30 cellular contexts compared by ENCODE assay signal in the genomic region with DNA sequence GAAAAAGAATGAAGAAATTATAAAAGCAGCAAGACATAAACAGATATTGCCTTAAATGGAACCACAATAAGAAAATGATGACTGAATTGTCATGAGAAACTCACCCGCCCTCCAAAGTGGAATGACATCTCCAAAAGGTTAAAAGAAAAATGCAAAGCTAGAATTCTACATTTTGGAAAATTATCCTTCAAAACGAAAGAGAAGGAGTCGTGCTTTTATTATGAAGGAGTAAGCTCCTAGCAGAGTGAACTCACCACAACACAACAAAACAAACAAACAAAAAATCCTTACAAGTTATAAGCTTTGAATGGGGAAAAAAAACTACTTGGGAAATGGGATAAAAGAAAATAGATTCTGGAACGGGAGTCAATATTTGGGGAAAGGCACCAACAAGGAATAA. TPM values are rescaled to one million over a fixed set of nuclear protein-coding genes. Genes with fewer than 3 reads are reported as not detected.
"Had no signal": no experiment of that assay in that cellular context is flagged by ENCODE, and none has a peak within 500 bp of the region (broad histone marks: within the 10 kb centered on the region; RNA-seq: fewer than 3 reads in every experiment).

No MANE protein-coding gene starts in this region.

- H3K27ac Mint-ChIP-seq: effector memory CD8-positive, alpha-beta T cell; endodermal cell; naive thymus-derived CD4-positive, alpha-beta T cell had no signal

- H3K36me3 ChIP-seq: esophagus squamous epithelium, gastrocnemius medialis, lower lobe of right lung had no signal

- H3K27me3 ChIP-seq: gastrocnemius medialis had no signal

- FAIRE-seq: colon, endometrium, islet of Langerhans, keratinocyte had no signal

- H3K9me3 ChIP-seq: gastrocnemius medialis, lower lobe of right lung had no signal

- ATAC-seq: effector memory CD8-positive, alpha-beta T cell; esophagus mucosa; gastrocnemius medialis; heart right ventricle; left cardiac atrium; left lung; left ventricle myocardium superior; lower lobe of right lung; naive thymus-derived CD4-positive, alpha-beta T cell had no signal

- H3K4me3 ChIP-seq: coronary artery, esophagus squamous epithelium, gastrocnemius medialis, heart right ventricle, left lung, lower lobe of right lung had no signal

- H3K4me1 ChIP-seq: esophagus squamous epithelium, gastrocnemius medialis, lower lobe of right lung had no signal

- H3K27ac ChIP-seq: coronary artery, epithelial cell of prostate, esophagus squamous epithelium, gastrocnemius medialis, heart right ventricle, left lung, lower lobe of right lung had no signal

- DNase-seq: dermis blood vessel endothelial cell; effector CD8-positive, alpha-beta T cell; effector memory CD8-positive, alpha-beta T cell; endodermal cell; erythroblast; esophagus squamous epithelium; foreskin fibroblast; foreskin melanocyte; gastrocnemius medialis; glutamatergic neuron; head of caudate nucleus; heart right ventricle; hippocampal formation; left cardiac atrium; left lung; left ventricle myocardium superior; lower lobe of right lung; mesendoderm; midbrain; naive thymus-derived CD4-positive, alpha-beta T cell had no signal

- H3K4me1 Mint-ChIP-seq: endodermal cell had no signal

- H3K36me3 Mint-ChIP-seq: naive thymus-derived CD4-positive, alpha-beta T cell had no signal

- H3K4me3 Mint-ChIP-seq: effector memory CD8-positive, alpha-beta T cell; endodermal cell; naive thymus-derived CD4-positive, alpha-beta T cell had no signal

RNA-seq across cellular contexts. Expression of a gene that starts 6.7 kb away (rescaled TPM):
- total RNA-seq: dermis blood vessel endothelial cell, endodermal cell, kidney epithelial cell, lung microvascular endothelial cell had no signal
- polyA plus RNA-seq: keratinocyte had no signal

RNA-seq across cellular contexts. Expression of a gene that starts 9.7 kb away (rescaled TPM):
- total RNA-seq: dermis blood vessel endothelial cell, endodermal cell, esophagus mucosa, kidney epithelial cell, lung microvascular endothelial cell, mononuclear cell had no signal
- polyA plus RNA-seq: keratinocyte; naive thymus-derived CD4-positive, alpha-beta T cell had no signal
